ENCODE assay signal across 20 cellular contexts in the genomic region with DNA sequence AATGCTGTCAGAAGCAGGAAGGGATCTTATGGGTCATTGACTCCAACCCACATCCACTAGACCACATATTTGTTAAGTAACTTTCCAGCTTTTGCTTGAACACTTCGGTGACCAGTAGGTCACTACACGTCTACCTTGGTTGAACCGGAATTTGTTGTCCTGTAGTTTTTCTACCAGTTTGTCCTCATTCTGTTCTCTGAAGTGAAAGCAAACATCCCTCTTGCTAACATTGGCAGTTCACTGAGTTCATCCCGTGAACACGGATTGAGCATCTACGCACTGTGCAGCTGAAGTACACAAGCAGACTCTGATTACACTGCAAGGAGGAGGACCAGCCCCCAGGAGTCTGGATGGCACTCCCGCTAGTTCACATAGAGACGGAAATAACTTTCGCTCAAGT.
A peak's percentile ranks its signal among the peaks of the same experiment; 100 is the strongest.
DNase-seq lines count a peak whose midpoint lies in the region; ATAC-seq and TF ChIP-seq lines count a peak whose summit lies in the region.
"Had no signal": no experiment of that assay in that cellular context is flagged by ENCODE, and none has a peak within 500 bp of the region (broad histone marks: within the 10 kb centered on the region; RNA-seq: fewer than 3 reads in every experiment).

No MANE protein-coding gene starts in this region.

- H2AK5ac ChIP-seq in mesendoderm (ENCODE audit: low read length) = peak overlapping the region; percentile 38

- H3K9me3 ChIP-seq in tibial artery (no peaks in the 10 kb centered on the region), T-helper 17 cell (ENCODE audit: control insufficient read depth, low read length, poor library complexity, severe bottlenecking) (no peaks in the 10 kb centered on the region)

- H4K8ac ChIP-seq in mesendoderm (ENCODE audit: low read depth, low read length) = no peak overlapping the region

- ATAC-seq in stimulated activated effector memory CD8-positive, alpha-beta T cell treated with anti-CD3 and anti-CD28 coated beads, Interleukin-12 subunit alpha, Interleukin-12 subunit beta, amount 100 ng/mL, for 72 hours = no peak
- ATAC-seq in T-helper 17 cell (no peak), HG02973 (IDR thresholded peaks at IDR 0.05; ENCODE audit: unreplicated experiment) (no peak)

- H3K4me2 ChIP-seq in mesendoderm (ENCODE audit: low read length) = no peak overlapping the region

- no peaks in the 10 kb centered on the region for H3K79me1 ChIP-seq in mesendoderm (ENCODE audit: low read length)

- WGBS in mesendoderm (ENCODE audit: extremely low coverage, insufficient coverage, low lambda C conversion rate) = no CpG with 5 or more reads among the region's 9 CpGs

- H3K9me3 Mint-ChIP-seq in stimulated activated effector memory CD8-positive, alpha-beta T cell treated with anti-CD3 and anti-CD28 coated beads, Interleukin-12 subunit alpha, Interleukin-12 subunit beta, amount 100 ng/mL, for 72 hours = no peaks in the 10 kb centered on the region
- H3K9me3 Mint-ChIP-seq: activated CD4-positive, alpha-beta T cell treated with anti-CD3 and anti-CD28 coated beads, Interleukin-2, amount 10 ng/mL, durations not matched to agents 24 days and 14 days; memory B cell had no signal

- no peak overlapping the region for H3K27ac ChIP-seq in mesendoderm (ENCODE audit: low read depth, low read length)
- peak overlapping the region; percentile 49 to 57 for H3K27ac ChIP-seq in tibial artery

- no peak overlapping the region for H2BK15ac ChIP-seq in mesendoderm (replicated peaks; ENCODE audit: low read depth)

- no peak overlapping the region for H3K18ac ChIP-seq in mesendoderm (ENCODE audit: low read length)

- H3K36me3 ChIP-seq in mesendoderm (ENCODE audit: control insufficient read depth, insufficient read depth, low read length) (no peaks in the 10 kb centered on the region), tibial artery (peaks cover 25 to 31% (median 26%) of the 10 kb centered on the region in 3 donors)

- TF ChIP-seq CTCF in epithelial cell of proximal tubule (conservative IDR thresholded peaks at IDR 0.05; ENCODE audit: low read depth, low read length) (no peak), tibial artery (IDR thresholded peaks at IDR 0.05) (no peak)

- peaks cover 5% of the 10 kb centered on the region for H3K36me3 Mint-ChIP-seq in stimulated activated effector memory CD8-positive, alpha-beta T cell treated with anti-CD3 and anti-CD28 coated beads, Interleukin-12 subunit alpha, Interleukin-12 subunit beta, amount 100 ng/mL, for 72 hours
- H3K36me3 Mint-ChIP-seq in T-helper 17 cell (ENCODE audit: low read depth) = peaks cover 7% of the 10 kb centered on the region

- H2BK120ac ChIP-seq in mesendoderm (ENCODE audit: low read depth, low read length) = no peak overlapping the region

- DNase-seq in M059J (ENCODE audit: low read depth) (peak; percentile 48), epithelial cell of proximal tubule (ENCODE audit: low read depth) (peak; percentile 93), mesendoderm (no peak), tibial artery (no peak), T-helper 17 cell (no peak)
- DNase-seq in stimulated activated effector memory CD8-positive, alpha-beta T cell treated with anti-CD3 and anti-CD28 coated beads, Interleukin-12 subunit alpha, Interleukin-12 subunit beta, amount 100 ng/mL, for 72 hours (ENCODE audit: low spot score in 2 of 2) = no peak
- DNase-seq: activated CD4-positive, alpha-beta T cell treated with anti-CD3 and anti-CD28 coated beads, Interleukin-2, amount 10 ng/mL, durations not matched to agents 24 days and 14 days; activated naive CD4-positive, alpha-beta T cell treated with anti-CD3 and anti-CD28 coated beads, Interleukin-2, amount 50 U/mL, for 16 hours; DMS53; foreskin fibroblast; Karpas-422; NCI-H1105 treated with DMSO at 0.1 percent for 48 hours; NCI-H345; occipital lobe; SHP77 treated with DMSO at 0.1 percent for 48 hours; stimulated activated naive CD4-positive, alpha-beta T cell; T-helper 9 cell had no signal

- H3K27me3 ChIP-seq in mesendoderm (ENCODE audit: insufficient read depth, low read length, poor library complexity) (no peaks in the 10 kb centered on the region), tibial artery (no peaks in the 10 kb centered on the region)

- no peak overlapping the region for H2BK5ac ChIP-seq in mesendoderm (ENCODE audit: low read length)

- no peaks in the 10 kb centered on the region for H3K4me1 Mint-ChIP-seq in stimulated activated effector memory CD8-positive, alpha-beta T cell treated with anti-CD3 and anti-CD28 coated beads, Interleukin-12 subunit alpha, Interleukin-12 subunit beta, amount 100 ng/mL, for 72 hours
- peaks cover 2% of the 10 kb centered on the region for H3K4me1 Mint-ChIP-seq in T-helper 17 cell
- H3K4me1 Mint-ChIP-seq: activated CD4-positive, alpha-beta T cell treated with anti-CD3 and anti-CD28 coated beads, Interleukin-2, amount 10 ng/mL, durations not matched to agents 24 days and 14 days; B cell; memory B cell had no signal

- H3K27me3 Mint-ChIP-seq in T-helper 17 cell = peaks cover 14% of the 10 kb centered on the region
- H3K27me3 Mint-ChIP-seq: memory B cell had no signal

- peaks cover 7% of the 10 kb centered on the region for H3K4me1 ChIP-seq in mesendoderm (ENCODE audit: control insufficient read depth, low read depth, low read length)
- H3K4me1 ChIP-seq in tibial artery = peaks cover 0 to 39% (median 9%) of the 10 kb centered on the region in 4 donors

- H3K27ac Mint-ChIP-seq in stimulated activated effector memory CD8-positive, alpha-beta T cell treated with anti-CD3 and anti-CD28 coated beads, Interleukin-12 subunit alpha, Interleukin-12 subunit beta, amount 100 ng/mL, for 72 hours = no peak overlapping the region
- no peak overlapping the region for H3K27ac Mint-ChIP-seq in T-helper 17 cell
- H3K27ac Mint-ChIP-seq: activated CD4-positive, alpha-beta T cell treated with anti-CD3 and anti-CD28 coated beads, Interleukin-2, amount 10 ng/mL, durations not matched to agents 24 days and 14 days; B cell; memory B cell had no signal

- H3K23ac ChIP-seq in mesendoderm (ENCODE audit: low read length) = no peak overlapping the region

- no peak overlapping the region for H3K4ac ChIP-seq in mesendoderm (ENCODE audit: low read depth, low read length)

- peak overlapping the region; percentile 27 for H3K4me3 ChIP-seq in epithelial cell of proximal tubule (ENCODE audit: low read depth, low read length)
- no peak overlapping the region for H3K4me3 ChIP-seq in mesendoderm (ENCODE audit: low read length)
- peak overlapping the region in 1 of 2 donors; percentile 12 for H3K4me3 ChIP-seq in tibial artery

- no peak overlapping the region for H3K4me3 Mint-ChIP-seq in stimulated activated effector memory CD8-positive, alpha-beta T cell treated with anti-CD3 and anti-CD28 coated beads, Interleukin-12 subunit alpha, Interleukin-12 subunit beta, amount 100 ng/mL, for 72 hours
- H3K4me3 Mint-ChIP-seq in T-helper 17 cell = no peak overlapping the region
- H3K4me3 Mint-ChIP-seq: activated CD4-positive, alpha-beta T cell treated with anti-CD3 and anti-CD28 coated beads, Interleukin-2, amount 10 ng/mL, durations not matched to agents 24 days and 14 days; B cell; memory B cell had no signal

- intact Hi-C loops in tibial artery (cut with DNase I; ENCODE audit: low total_unique reads) = no loop called here

- no peak overlapping the region for H4K5ac ChIP-seq in mesendoderm (ENCODE audit: low read length)

- H3K56ac ChIP-seq in mesendoderm (ENCODE audit: low read length) = no peak overlapping the region

- no peaks in the 10 kb centered on the region for H3K79me2 ChIP-seq in mesendoderm (ENCODE audit: control insufficient read depth, insufficient read depth, low read length)

- no peak overlapping the region for H3K9ac ChIP-seq in mesendoderm (ENCODE audit: low read length)

Comparison
In these comparisons a context has a peak if more than half of its experiments do, and no peak if none do; other contexts are left out.
1. DNase-seq: peak in M059J (single experiment) and epithelial cell of proximal tubule (single experiment); none in mesendoderm (single experiment), tibial artery (0 of 2), stimulated activated effector memory CD8-positive, alpha-beta T cell treated with anti-CD3 and anti-CD28 coated beads, Interleukin-12 subunit alpha, Interleukin-12 subunit beta, amount 100 ng/mL, for 72 hours (0 of 2) and T-helper 17 cell (0 of 3).